1 cellular context compared by ENCODE assay signal in the genomic region with DNA sequence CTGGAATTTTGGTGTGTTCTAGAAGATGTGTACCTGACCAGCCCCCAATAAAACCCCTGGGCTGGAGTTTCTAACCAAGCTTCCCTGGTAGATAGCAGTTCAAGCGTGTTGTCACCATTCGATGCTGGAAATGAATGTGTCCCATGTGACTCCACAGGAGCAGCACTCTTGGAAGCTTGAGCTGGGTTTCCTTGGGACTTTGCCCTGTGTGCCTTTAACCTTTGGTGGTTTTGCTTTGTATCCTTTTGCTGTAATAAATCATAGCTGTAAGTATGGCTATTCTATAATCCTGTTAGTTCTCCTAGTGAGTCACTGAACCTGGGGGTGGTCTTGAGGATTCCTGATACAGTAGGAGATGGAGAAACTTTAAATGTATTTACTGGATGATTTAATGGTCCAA.
TF ChIP-seq lines count a peak whose summit lies in the region.

No MANE protein-coding gene starts in this region.

TF ChIP-seq in GM23338, 12 proteins besides CTCF, POLR2A, EP300 and RAD21 (continued from another document):
- TF ChIP-seq, protein P1, sequence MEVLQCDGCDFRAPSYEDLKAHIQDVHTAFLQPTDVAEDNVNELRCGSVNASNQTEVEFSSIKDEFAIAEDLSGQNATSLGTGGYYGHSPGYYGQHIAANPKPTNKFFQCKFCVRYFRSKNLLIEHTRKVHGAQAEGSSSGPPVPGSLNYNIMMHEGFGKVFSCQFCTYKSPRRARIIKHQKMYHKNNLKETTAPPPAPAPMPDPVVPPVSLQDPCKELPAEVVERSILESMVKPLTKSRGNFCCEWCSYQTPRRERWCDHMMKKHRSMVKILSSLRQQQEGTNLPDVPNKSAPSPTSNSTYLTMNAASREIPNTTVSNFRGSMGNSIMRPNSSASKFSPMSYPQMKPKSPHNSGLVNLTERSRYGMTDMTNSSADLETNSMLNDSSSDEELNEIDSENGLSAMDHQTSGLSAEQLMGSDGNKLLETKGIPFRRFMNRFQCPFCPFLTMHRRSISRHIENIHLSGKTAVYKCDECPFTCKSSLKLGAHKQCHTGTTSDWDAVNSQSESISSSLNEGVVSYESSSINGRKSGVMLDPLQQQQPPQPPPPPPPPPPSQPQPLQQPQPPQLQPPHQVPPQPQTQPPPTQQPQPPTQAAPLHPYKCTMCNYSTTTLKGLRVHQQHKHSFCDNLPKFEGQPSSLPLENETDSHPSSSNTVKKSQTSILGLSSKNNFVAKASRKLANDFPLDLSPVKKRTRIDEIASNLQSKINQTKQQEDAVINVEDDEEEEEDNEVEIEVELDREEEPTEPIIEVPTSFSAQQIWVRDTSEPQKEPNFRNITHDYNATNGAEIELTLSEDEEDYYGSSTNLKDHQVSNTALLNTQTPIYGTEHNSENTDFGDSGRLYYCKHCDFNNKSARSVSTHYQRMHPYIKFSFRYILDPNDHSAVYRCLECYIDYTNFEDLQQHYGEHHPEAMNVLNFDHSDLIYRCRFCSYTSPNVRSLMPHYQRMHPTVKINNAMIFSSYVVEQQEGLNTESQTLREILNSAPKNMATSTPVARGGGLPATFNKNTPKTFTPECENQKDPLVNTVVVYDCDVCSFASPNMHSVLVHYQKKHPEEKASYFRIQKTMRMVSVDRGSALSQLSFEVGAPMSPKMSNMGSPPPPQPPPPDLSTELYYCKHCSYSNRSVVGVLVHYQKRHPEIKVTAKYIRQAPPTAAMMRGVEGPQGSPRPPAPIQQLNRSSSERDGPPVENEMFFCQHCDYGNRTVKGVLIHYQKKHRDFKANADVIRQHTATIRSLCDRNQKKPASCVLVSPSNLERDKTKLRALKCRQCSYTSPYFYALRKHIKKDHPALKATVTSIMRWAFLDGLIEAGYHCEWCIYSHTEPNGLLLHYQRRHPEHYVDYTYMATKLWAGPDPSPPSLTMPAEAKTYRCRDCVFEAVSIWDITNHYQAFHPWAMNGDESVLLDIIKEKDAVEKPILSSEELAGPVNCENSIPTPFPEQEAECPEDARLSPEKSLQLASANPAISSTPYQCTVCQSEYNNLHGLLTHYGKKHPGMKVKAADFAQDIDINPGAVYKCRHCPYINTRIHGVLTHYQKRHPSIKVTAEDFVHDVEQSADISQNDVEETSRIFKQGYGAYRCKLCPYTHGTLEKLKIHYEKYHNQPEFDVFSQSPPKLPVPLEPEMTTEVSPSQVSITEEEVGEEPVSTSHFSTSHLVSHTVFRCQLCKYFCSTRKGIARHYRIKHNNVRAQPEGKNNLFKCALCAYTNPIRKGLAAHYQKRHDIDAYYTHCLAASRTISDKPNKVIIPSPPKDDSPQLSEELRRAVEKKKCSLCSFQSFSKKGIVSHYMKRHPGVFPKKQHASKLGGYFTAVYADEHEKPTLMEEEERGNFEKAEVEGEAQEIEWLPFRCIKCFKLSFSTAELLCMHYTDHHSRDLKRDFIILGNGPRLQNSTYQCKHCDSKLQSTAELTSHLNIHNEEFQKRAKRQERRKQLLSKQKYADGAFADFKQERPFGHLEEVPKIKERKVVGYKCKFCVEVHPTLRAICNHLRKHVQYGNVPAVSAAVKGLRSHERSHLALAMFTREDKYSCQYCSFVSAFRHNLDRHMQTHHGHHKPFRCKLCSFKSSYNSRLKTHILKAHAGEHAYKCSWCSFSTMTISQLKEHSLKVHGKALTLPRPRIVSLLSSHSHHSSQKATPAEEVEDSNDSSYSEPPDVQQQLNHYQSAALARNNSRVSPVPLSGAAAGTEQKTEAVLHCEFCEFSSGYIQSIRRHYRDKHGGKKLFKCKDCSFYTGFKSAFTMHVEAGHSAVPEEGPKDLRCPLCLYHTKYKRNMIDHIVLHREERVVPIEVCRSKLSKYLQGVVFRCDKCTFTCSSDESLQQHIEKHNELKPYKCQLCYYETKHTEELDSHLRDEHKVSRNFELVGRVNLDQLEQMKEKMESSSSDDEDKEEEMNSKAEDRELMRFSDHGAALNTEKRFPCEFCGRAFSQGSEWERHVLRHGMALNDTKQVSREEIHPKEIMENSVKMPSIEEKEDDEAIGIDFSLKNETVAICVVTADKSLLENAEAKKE (CRISPR knock-in tag; IDR thresholded peaks at IDR 0.05): no peak
- TF ChIP-seq ZNF331 (CRISPR knock-in tag; IDR thresholded peaks at IDR 0.05; ENCODE audit: low read depth) (no peak), STAT1 (IDR thresholded peaks at IDR 0.05; ENCODE audit: unreplicated experiment) (no peak), NANOG (IDR thresholded peaks at IDR 0.05; ENCODE audit: borderline replicate concordance) (no peak), JUNB (IDR thresholded peaks at IDR 0.05; ENCODE audit: unreplicated experiment) (no peak), CREB1 (CRISPR knock-in tag; IDR thresholded peaks at IDR 0.05; ENCODE audit: low read depth) (no peak), POLR2AphosphoS5 (IDR thresholded peaks at IDR 0.05; ENCODE audit: low read depth) (no peak)
- TF ChIP-seq, protein P2, sequence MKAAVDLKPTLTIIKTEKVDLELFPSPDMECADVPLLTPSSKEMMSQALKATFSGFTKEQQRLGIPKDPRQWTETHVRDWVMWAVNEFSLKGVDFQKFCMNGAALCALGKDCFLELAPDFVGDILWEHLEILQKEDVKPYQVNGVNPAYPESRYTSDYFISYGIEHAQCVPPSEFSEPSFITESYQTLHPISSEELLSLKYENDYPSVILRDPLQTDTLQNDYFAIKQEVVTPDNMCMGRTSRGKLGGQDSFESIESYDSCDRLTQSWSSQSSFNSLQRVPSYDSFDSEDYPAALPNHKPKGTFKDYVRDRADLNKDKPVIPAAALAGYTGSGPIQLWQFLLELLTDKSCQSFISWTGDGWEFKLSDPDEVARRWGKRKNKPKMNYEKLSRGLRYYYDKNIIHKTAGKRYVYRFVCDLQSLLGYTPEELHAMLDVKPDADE (IDR thresholded peaks at IDR 0.05): no peak
